ENCODE assay signal across 8 cellular contexts in genomic region chr3:178671261-178672191, GRCh38.
DNase-seq lines count a peak whose midpoint lies in the region; ATAC-seq and TF ChIP-seq lines count a peak whose summit lies in the region.

No MANE protein-coding gene starts in this region.

- no peak overlapping the region for H3K4me3 ChIP-seq in left lung

- ATAC-seq in GM18858 (IDR thresholded peaks at IDR 0.05; ENCODE audit: unreplicated experiment) (peak; percentile 37), HG02642 (IDR thresholded peaks at IDR 0.05; ENCODE audit: poor library complexity, unreplicated experiment) (peak; percentile 55), left lung (peak; percentile 93)

- H3K36me3 ChIP-seq in left lung, result no peaks in the 10 kb centered on the region

- TF ChIP-seq CTCF in left lung (IDR thresholded peaks at IDR 0.05), result no peak

- no peaks in the 10 kb centered on the region for H3K27me3 ChIP-seq in left lung

- DNase-seq in RPMI7951 (ENCODE audit: low read depth) (peak; percentile 56), left lung (no peak), NCI-H526 (lab: John Stamatoyannopoulos, UW) (no peak), NCI-H524 treated with DMSO at 0.1 percent for 48 hours (lab: John Stamatoyannopoulos, UW) (no peak), T-helper 9 cell (no peak)
- no peak for DNase-seq in activated CD8-positive, alpha-beta memory T cell treated with anti-CD3 and anti-CD28 coated beads, Interleukin-2, amount 50 U/mL, for 4 hours

- no peak overlapping the region for H3K27ac ChIP-seq in left lung

- peaks cover 0 to 2% of the 10 kb centered on the region in 2 donors for H3K4me1 ChIP-seq in left lung

- intact Hi-C loops in left lung (cut with DNase I), result no loop called here

- H3K9me3 ChIP-seq in left lung, result no peaks in the 10 kb centered on the region

Comparison
In these comparisons a context has a peak if more than half of its experiments do, and no peak if none do; other contexts are left out.
1. ATAC-seq: peak in every context shown above with its lines; median percentile 93 in left lung; 55 in HG02642; 37 in GM18858.